ENCODE assay signal across 11 cellular contexts in the genomic region with DNA sequence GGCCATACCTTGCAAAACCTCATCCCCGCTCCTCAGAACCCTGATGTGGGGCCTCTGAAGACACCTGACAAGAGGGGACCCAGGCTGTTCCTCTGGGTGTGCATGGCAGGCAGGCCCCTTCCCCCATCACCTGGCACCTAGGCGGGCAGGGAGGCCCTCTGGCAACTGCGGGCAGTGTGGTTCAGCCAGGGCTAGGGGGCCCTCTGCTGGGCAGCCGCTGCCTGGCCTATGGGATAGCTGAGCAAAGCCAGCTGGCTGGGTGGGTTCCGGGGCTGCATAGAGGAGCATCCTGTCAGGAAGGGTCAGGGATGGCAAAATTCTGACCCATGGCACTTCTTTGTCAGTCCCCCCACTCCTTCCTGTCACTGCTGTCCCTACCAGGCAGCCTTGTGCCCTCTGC.
DNase-seq lines count a peak whose midpoint lies in the region; ATAC-seq and TF ChIP-seq lines count a peak whose summit lies in the region.
"Had no signal": no experiment of that assay in that cellular context is flagged by ENCODE, and none has a peak within 500 bp of the region (broad histone marks: within the 10 kb centered on the region; RNA-seq: fewer than 3 reads in every experiment).

No MANE protein-coding gene starts in this region.

- no peak overlapping the region for H3K27ac ChIP-seq in OCI-LY7 (ENCODE audit: low read depth, low read length, poor library complexity, severe bottlenecking)
- no peak overlapping the region for H3K27ac ChIP-seq in foreskin keratinocyte
- H3K27ac ChIP-seq in upper lobe of right lung = no peak overlapping the region
- H3K27ac ChIP-seq: esophagus muscularis mucosa had no signal

- no peaks in the 10 kb centered on the region for H3K4me1 ChIP-seq in OCI-LY7 (ENCODE audit: insufficient read depth, low read length, poor library complexity, severe bottlenecking)
- H3K4me1 ChIP-seq in foreskin keratinocyte = no peaks in the 10 kb centered on the region
- no peaks in the 10 kb centered on the region for H3K4me1 ChIP-seq in upper lobe of right lung

- no peak overlapping the region for H3K4me2 ChIP-seq in OCI-LY7 (ENCODE audit: low read length)

- peak; percentile 10 for DNase-seq in stimulated activated CD4-positive, alpha-beta T cell treated with anti-CD3 and anti-CD28 coated beads, Interleukin-15, amount 100 ng/mL, for 24 hours
- DNase-seq in stimulated activated CD4-positive, alpha-beta T cell treated with anti-CD3 and anti-CD28 coated beads, Interleukin-4, amount 100 ng/mL, for 24 hours = no peak
- peak; percentile 4 for DNase-seq in OCI-LY7 (ENCODE audit: low spot score)
- no peak for DNase-seq in foreskin keratinocyte
- no peak for DNase-seq in upper lobe of right lung
- DNase-seq in NCI-H446 treated with DMSO at 0.1 percent for 48 hours (lab: John Stamatoyannopoulos, UW) = no peak
- no peak for DNase-seq in occipital lobe (lab: John Stamatoyannopoulos, UW)
- DNase-seq: midbrain, NCI-H2107 had no signal

- no TSS peak for BruUV-seq in OCI-LY7 (replicated peaks; lab: Mats Ljungman, UMichigan)

- H3K27me3 ChIP-seq in foreskin keratinocyte (no peaks in the 10 kb centered on the region), upper lobe of right lung (no peaks in the 10 kb centered on the region)
- H3K27me3 ChIP-seq: esophagus muscularis mucosa had no signal

- CTCF ChIA-PET in OCI-LY7 (lab: Charles Lee; ENCODE audit: unreplicated experiment) = no interaction called here

- no peaks in the 10 kb centered on the region for H3K36me3 ChIP-seq in OCI-LY7 (ENCODE audit: insufficient read depth, low read length)
- H3K36me3 ChIP-seq in upper lobe of right lung = no peaks in the 10 kb centered on the region
- H3K36me3 ChIP-seq: esophagus muscularis mucosa had no signal

- no peaks in the 10 kb centered on the region for H3K9me3 ChIP-seq in OCI-LY7 (ENCODE audit: low read length)
- H3K9me3 ChIP-seq in upper lobe of right lung = no peaks in the 10 kb centered on the region

- no peaks in the 10 kb centered on the region for H3K79me2 ChIP-seq in OCI-LY7 (ENCODE audit: insufficient read depth, low read depth, low read length)

- ATAC-seq in foreskin keratinocyte (no peak), upper lobe of right lung (peak; percentile 33), GM19467 (IDR thresholded peaks at IDR 0.05; ENCODE audit: unreplicated experiment) (no peak)

- H4K20me1 ChIP-seq in OCI-LY7 (ENCODE audit: insufficient read depth, low read length) = no peaks in the 10 kb centered on the region

- no peak overlapping the region for H2AFZ ChIP-seq in OCI-LY7 (ENCODE audit: low read length)

- intact Hi-C loops in OCI-LY7 (cut with micrococcal nuclease; ENCODE audit: unreplicated experiment) = loop anchor here (2.0 kb wide), 1 partner anchor 229 kb away; no protein-coding TSS in a partner anchor
- intact Hi-C loops in upper lobe of right lung (cut with DNase I) = no loop called here

- 0 out of 2 replicates have a peak, but pooled peaks have one; percentile 51 for TF ChIP-seq CTCF in OCI-LY7 (conservative IDR thresholded peaks at IDR 0.05; ENCODE audit: low read length)
- peak; percentile 47 for TF ChIP-seq CTCF in foreskin keratinocyte (conservative IDR thresholded peaks at IDR 0.05)
- TF ChIP-seq CTCF in upper lobe of right lung (IDR thresholded peaks at IDR 0.05) = peak; percentile 27

- POLR2A ChIA-PET in OCI-LY7 (lab: Charles Lee) = no interaction called here

- H3K9me2 ChIP-seq in OCI-LY7 (ENCODE audit: insufficient read depth, low read length) = no peaks in the 10 kb centered on the region

- no peak overlapping the region for H3K4me3 ChIP-seq in OCI-LY7 (ENCODE audit: low read depth, low read length, poor library complexity, severe bottlenecking)
- H3K4me3 ChIP-seq in upper lobe of right lung = no peak overlapping the region
- H3K4me3 ChIP-seq: esophagus muscularis mucosa had no signal

Comparison
In these comparisons a context has a peak if more than half of its experiments do, and no peak if none do; other contexts are left out.
1. DNase-seq: peak in stimulated activated CD4-positive, alpha-beta T cell treated with anti-CD3 and anti-CD28 coated beads, Interleukin-15, amount 100 ng/mL, for 24 hours (single experiment) and OCI-LY7 (single experiment); none in stimulated activated CD4-positive, alpha-beta T cell treated with anti-CD3 and anti-CD28 coated beads, Interleukin-4, amount 100 ng/mL, for 24 hours (single experiment), foreskin keratinocyte (0 of 2), upper lobe of right lung (single experiment), NCI-H446 treated with DMSO at 0.1 percent for 48 hours (single experiment) and occipital lobe (single experiment).
2. Peak in every context shown above with its lines, with median percentiles within 50 percentile points of each other: CTCF ChIP-seq.